In the genomic region with DNA sequence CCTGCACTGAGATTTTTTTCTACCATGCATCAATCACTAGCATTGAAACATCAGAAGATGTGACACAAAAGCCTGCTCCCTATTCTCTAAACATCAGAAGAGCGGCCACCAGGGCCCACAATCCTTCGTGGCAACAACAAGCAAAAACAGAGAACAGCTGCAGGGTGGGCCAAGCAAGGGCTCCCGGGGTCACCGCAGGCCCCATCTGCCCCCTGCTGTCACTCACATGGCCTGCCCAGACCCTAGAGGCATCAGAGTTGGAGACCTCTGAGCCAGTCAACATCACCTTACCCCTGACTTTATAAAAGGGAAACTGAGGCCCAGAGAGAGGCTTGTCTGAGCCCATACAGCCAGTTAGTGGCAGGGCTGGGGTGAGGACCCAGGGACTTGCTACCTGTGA, we compare ENCODE assay signal across 8 cellular contexts. TPM values are rescaled to one million over a fixed set of nuclear protein-coding genes. Genes with fewer than 3 reads are reported as not detected.
DNase-seq lines count a peak whose midpoint lies in the region; ATAC-seq and TF ChIP-seq lines count a peak whose summit lies in the region.

No MANE protein-coding gene starts in this region.

- peaks cover 92% of the 10 kb centered on the region for H3K4me1 Mint-ChIP-seq in activated T-cell treated with anti-CD3 and anti-CD28 coated beads, Interleukin-2, amount 50 U/mL, for 24 hours (ENCODE audit: low read depth)
- peaks cover 18% of the 10 kb centered on the region for H3K4me1 Mint-ChIP-seq in glutamatergic neuron (ENCODE audit: low read depth, unreplicated experiment)

- WGBS in suprapubic skin = 72% methylated on average over 3 of the region's 4 CpGs

- no peak for ATAC-seq in RWPE2 (ENCODE audit: low read depth)

- H3K9me3 ChIP-seq in RWPE2 (ENCODE audit: severe bottlenecking) = no peaks in the 10 kb centered on the region
- no peaks in the 10 kb centered on the region for H3K9me3 ChIP-seq in suprapubic skin
- no peaks in the 10 kb centered on the region for H3K9me3 ChIP-seq in HAP-1

- TF ChIP-seq CTCF in RWPE2 (IDR thresholded peaks at IDR 0.05; ENCODE audit: poor library complexity, severe bottlenecking) (no peak), glutamatergic neuron (IDR thresholded peaks at IDR 0.05; ENCODE audit: partially characterized antibody, unreplicated experiment) (no peak), suprapubic skin (IDR thresholded peaks at IDR 0.05) (no peak)

- H3K27me3 ChIP-seq in RWPE2 (ENCODE audit: insufficient read depth, poor library complexity, severe bottlenecking) (no peaks in the 10 kb centered on the region), suprapubic skin (no peaks in the 10 kb centered on the region), HAP-1 (ENCODE audit: low read depth) (no peaks in the 10 kb centered on the region; the same call in 1 of the 2 replicates)

- TF ChIP-seq POLR2A in suprapubic skin (IDR thresholded peaks at IDR 0.05) = no peak

- H3K4me3 Mint-ChIP-seq in activated T-cell treated with anti-CD3 and anti-CD28 coated beads, Interleukin-2, amount 50 U/mL, for 24 hours = peak overlapping the region; percentile 94
- peak overlapping the region; percentile 6 for H3K4me3 Mint-ChIP-seq in glutamatergic neuron (ENCODE audit: unreplicated experiment)

- no peaks in the 10 kb centered on the region for H3K27me3 Mint-ChIP-seq in activated T-cell treated with anti-CD3 and anti-CD28 coated beads, Interleukin-2, amount 50 U/mL, for 24 hours
- H3K27me3 Mint-ChIP-seq in glutamatergic neuron (ENCODE audit: unreplicated experiment) = peaks cover 7% of the 10 kb centered on the region

- no peaks in the 10 kb centered on the region for H3K9me3 Mint-ChIP-seq in activated T-cell treated with anti-CD3 and anti-CD28 coated beads, Interleukin-2, amount 50 U/mL, for 24 hours
- H3K9me3 Mint-ChIP-seq in glutamatergic neuron (ENCODE audit: unreplicated experiment) = peaks cover 1% of the 10 kb centered on the region

- H3K4me3 ChIP-seq in RWPE2 (ENCODE audit: severe bottlenecking) (no peak overlapping the region), suprapubic skin (peak overlapping the region; percentile 41), HAP-1 (no peak overlapping the region)

- H3K4me1 ChIP-seq in RWPE2 (ENCODE audit: insufficient read depth, poor library complexity, severe bottlenecking) (peaks cover 22% of the 10 kb centered on the region), suprapubic skin (peaks cover 12% of the 10 kb centered on the region), HAP-1 (no peaks in the 10 kb centered on the region)

- H3K27ac Mint-ChIP-seq in activated T-cell treated with anti-CD3 and anti-CD28 coated beads, Interleukin-2, amount 50 U/mL, for 24 hours = peak overlapping the region; percentile 98
- no peak overlapping the region for H3K27ac Mint-ChIP-seq in glutamatergic neuron (ENCODE audit: unreplicated experiment)

- H3K36me3 ChIP-seq in RWPE2 (ENCODE audit: low read depth) = no peaks in the 10 kb centered on the region
- no peaks in the 10 kb centered on the region for H3K36me3 ChIP-seq in suprapubic skin
- H3K36me3 ChIP-seq in HAP-1 (replicated peaks) = no peaks in the 10 kb centered on the region

- H3K36me3 Mint-ChIP-seq in activated T-cell treated with anti-CD3 and anti-CD28 coated beads, Interleukin-2, amount 50 U/mL, for 24 hours (ENCODE audit: low read depth) = peaks cover 48% of the 10 kb centered on the region
- H3K36me3 Mint-ChIP-seq in glutamatergic neuron (ENCODE audit: unreplicated experiment) = no peaks in the 10 kb centered on the region

- TF ChIP-seq EP300 in suprapubic skin (IDR thresholded peaks at IDR 0.05) = no peak

- H3K27ac ChIP-seq in RWPE2 (ENCODE audit: poor library complexity, severe bottlenecking) = peak overlapping the region; percentile 60
- H3K27ac ChIP-seq in suprapubic skin = peak overlapping the region; percentile 15

- no peak for DNase-seq in activated T-cell treated with anti-CD3 and anti-CD28 coated beads, Interleukin-2, amount 50 U/mL, for 24 hours
- no peak for DNase-seq in activated T-cell treated with anti-CD3 and anti-CD28 coated beads for 4 hours
- DNase-seq in RWPE2 (ENCODE audit: low spot score) = no peak
- DNase-seq in glutamatergic neuron = no peak
- DNase-seq in suprapubic skin (ENCODE audit: low spot score in 2 of 2) = no peak
- DNase-seq in HCEC 1CT = no peak
- DNase-seq in HAP-1 (ENCODE audit: low spot score in 2 of 2) = no peak
- DNase-seq in NCI-H446 treated with DMSO at 0.1 percent for 48 hours (lab: John Stamatoyannopoulos, UW) = no peak

- in situ Hi-C loops in HAP-1 (cut with MboI; ENCODE audit: low sequenced_read_pairs) = no loop called here

RNA-seq across cellular contexts. Expression of gene LAPTM5, which starts 1.8 kb away (rescaled TPM):
- total RNA-seq in glutamatergic neuron (ENCODE audit: unreplicated experiment) (0.56 TPM), suprapubic skin (10 to 100 TPM in 3 of 4 donors, 1 to 10 TPM in 1; 9.9 to 13.7 (median 12.2) TPM)

RNA-seq across cellular contexts. Expression of gene MATN1, which starts 32.4 kb away (rescaled TPM):
- total RNA-seq in glutamatergic neuron (ENCODE audit: unreplicated experiment) (0.22 TPM), suprapubic skin (under 1 TPM in 1 of 4 donors, not detected in 3; 0.98 TPM)
